10 cellular contexts compared by ENCODE assay signal in the genomic region with DNA sequence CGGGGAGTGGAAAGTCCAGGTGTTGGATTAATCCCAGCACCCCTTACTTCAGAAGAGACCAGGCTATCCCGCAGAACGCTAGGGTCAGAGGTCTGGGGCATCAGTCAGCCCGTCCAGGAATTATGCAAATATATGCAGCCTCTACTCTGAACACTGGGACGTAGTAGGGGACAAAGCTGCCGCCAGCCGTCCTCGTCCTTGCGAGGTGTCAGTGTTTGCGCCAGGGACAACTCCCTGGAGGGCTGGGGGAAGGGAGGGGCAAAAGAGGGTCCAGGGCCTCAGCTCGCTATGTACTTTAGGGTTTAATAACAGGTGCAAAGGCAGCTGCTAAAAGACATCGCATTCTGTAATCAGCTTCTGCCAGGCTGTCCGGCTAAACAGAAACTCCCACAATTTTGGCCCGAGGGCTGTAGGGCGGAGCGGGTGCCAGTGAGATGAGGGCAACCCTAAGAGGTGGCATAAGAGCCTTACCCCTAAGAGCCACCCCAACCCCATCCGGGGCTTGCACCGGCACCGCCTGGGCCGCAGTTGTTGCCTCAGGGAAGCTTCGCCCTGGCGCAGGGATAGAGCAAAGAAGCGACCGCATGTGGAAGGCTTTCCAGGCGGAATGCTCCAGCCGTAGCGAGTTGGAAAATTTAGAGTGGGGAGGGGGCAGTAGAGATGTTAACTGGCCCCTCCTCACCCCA. TPM values are rescaled to one million over a fixed set of nuclear protein-coding genes. Genes with fewer than 3 reads are reported as not detected.
DNase-seq lines count a peak whose midpoint lies in the region; ATAC-seq and TF ChIP-seq lines count a peak whose summit lies in the region.
"Had no signal": no experiment of that assay in that cellular context is flagged by ENCODE, and none has a peak within 500 bp of the region (broad histone marks: within the 10 kb centered on the region; RNA-seq: fewer than 3 reads in every experiment).

No MANE protein-coding gene starts in this region.

- in situ Hi-C loops in brain microvascular endothelial cell (cut with HindIII; ENCODE audit: low pct_ligation_motif_present, low sequenced_read_pairs) = no loop called here

- H3K27me3 ChIP-seq in brain microvascular endothelial cell (replicated peaks) (peaks cover 92% of the 10 kb centered on the region), left lung (peaks cover 100% of the 10 kb centered on the region in 2 donors), spleen (replicated peaks in 1 of 7) (peaks cover 12 to 100% (median 99%) of the 10 kb centered on the region in 7 donors)

- TF ChIP-seq POLR2A in spleen (IDR thresholded peaks at IDR 0.05) = no peak

- intact Hi-C loops in left lung (cut with DNase I) (no loop called here), spleen (cut with DNase I; ENCODE audit: low total_unique reads) (no loop called here)

- peak; percentile 20 for DNase-seq in M059J (ENCODE audit: low read depth)
- no peak for DNase-seq in brain microvascular endothelial cell
- no peak for DNase-seq in left lung
- DNase-seq in spleen = no peak
- no peak for DNase-seq in AG08396 (ENCODE audit: low spot score)
- DNase-seq in effector CD8-positive, alpha-beta T cell (lab: John Stamatoyannopoulos, UW) = no peak
- no peak for DNase-seq in activated gamma-delta T cell treated with Interleukin-2 at 50 U/mL for 16 hours
- DNase-seq: effector memory CD8-positive, alpha-beta T cell had no signal

- no peak overlapping the region for H3K27ac ChIP-seq in brain microvascular endothelial cell
- no peak overlapping the region for H3K27ac ChIP-seq in left lung
- peak overlapping the region in 7 of 8 donors; percentile 56 to 80 (median 73) for H3K27ac ChIP-seq in spleen

- no peaks in the 10 kb centered on the region for H3K9me3 ChIP-seq in left lung
- peaks cover 0 to 3% (median 0%) of the 10 kb centered on the region in 8 donors for H3K9me3 ChIP-seq in spleen

- H3K4me3 ChIP-seq in brain microvascular endothelial cell (ENCODE audit: low read depth, low read length) (peak overlapping the region; percentile 47), left lung (peak overlapping the region in 1 of 2 donors; percentile 9), spleen (peak overlapping the region in 6 of 8 donors; percentile 17 to 57 (median 26))

- peak; percentile 35 for ATAC-seq in left lung
- no peak for ATAC-seq in GM21723 (IDR thresholded peaks at IDR 0.05; ENCODE audit: unreplicated experiment)
- ATAC-seq: activated CD4-positive, CD25-positive, alpha-beta regulatory T cell treated with anti-CD3 and anti-CD28 coated beads, Interleukin-2, amount 50 U/mL, for 24 hours; effector memory CD8-positive, alpha-beta T cell had no signal

- no peak for TF ChIP-seq CTCF in brain microvascular endothelial cell (IDR thresholded peaks at IDR 0.05; ENCODE audit: low read depth, low read length, missing control alignments)
- no peak for TF ChIP-seq CTCF in left lung (IDR thresholded peaks at IDR 0.05)
- TF ChIP-seq CTCF in spleen (IDR thresholded peaks at IDR 0.05 in 8 of 11, conservative IDR thresholded peaks at IDR 0.05 in 3 of 11) = no peak

- whole genome bisulfite sequencing in spleen, 5 donors = 14 to 20% (median 15%) methylated on average over 27 of the region's 27 CpGs

- peaks cover 6 to 12% of the 10 kb centered on the region in 2 donors for H3K4me1 ChIP-seq in left lung
- peaks cover 0 to 58% (median 35%) of the 10 kb centered on the region in 6 donors for H3K4me1 ChIP-seq in spleen

- H3K36me3 ChIP-seq in brain microvascular endothelial cell (replicated peaks) = no peaks in the 10 kb centered on the region
- no peaks in the 10 kb centered on the region for H3K36me3 ChIP-seq in left lung
- H3K36me3 ChIP-seq in spleen = no peaks in the 10 kb centered on the region

RNA-seq across cellular contexts. Expression of a gene that starts 8.4 kb away (rescaled TPM):
- not detected in 2 replicates for total RNA-seq in M059J (2014; rRNA removed; shearing (Covaris generic))
- total RNA-seq in left lung (not detected), spleen (1 to 10 TPM in 5 of 7 donors, under 1 TPM in 2; 0.80 to 6.3 (median 1.5) TPM)
- 1 to 10 TPM in 2 of 3 donors, under 1 TPM in 1; 0.93 to 3.8 (median 2.4) TPM for polyA plus RNA-seq in spleen

Comparison
In these comparisons a context has a peak if more than half of its experiments do, and no peak if none do; other contexts are left out.
1. H3K27ac ChIP-seq: peak in spleen (7 of 8); none in brain microvascular endothelial cell (single experiment) and left lung (0 of 2).